Comparison of ENCODE assay signal across 26 cellular contexts in genomic region chr16:9422769-9423513, GRCh38.
"Had no signal": no experiment of that assay in that cellular context is flagged by ENCODE, and none has a peak within 500 bp of the region (broad histone marks: within the 10 kb centered on the region; RNA-seq: fewer than 3 reads in every experiment).

No MANE protein-coding gene starts in this region.

- H3K36me3 ChIP-seq: cardiac muscle cell, sigmoid colon, stomach, thyroid gland, upper lobe of left lung, vagina had no signal

- H3K4me3 Mint-ChIP-seq: activated naive CD8-positive, alpha-beta T cell; brain; natural killer cell treated with Interleukin-12 subunit alpha and Interleukin-12 subunit beta and Interleukin-15 and Interleukin-18, amount 100 ng/mL, for 72 hours; stimulated activated naive B cell treated with anti-CD40 and anti-IgM and Interleukin-4, amounts not matched to agents 10 μg/mL and 1 μg/mL and 100 μg/mL, for 72 hours had no signal

- H3K27me3 Mint-ChIP-seq: activated naive CD8-positive, alpha-beta T cell had no signal

- FAIRE-seq: frontal cortex, kidney had no signal

- H3K27ac ChIP-seq: cardiac muscle cell, coronary artery, dorsolateral prefrontal cortex, hepatocyte, sigmoid colon, stomach, thyroid gland, upper lobe of left lung, vagina, VCaP had no signal

- H3K36me3 Mint-ChIP-seq: activated naive CD8-positive, alpha-beta T cell; brain; natural killer cell treated with Interleukin-12 subunit alpha and Interleukin-12 subunit beta and Interleukin-15 and Interleukin-18, amount 100 ng/mL, for 72 hours; stimulated activated naive B cell treated with anti-CD40 and anti-IgM and Interleukin-4, amounts not matched to agents 10 μg/mL and 1 μg/mL and 100 μg/mL, for 72 hours had no signal

- DNase-seq: activated CD4-positive, alpha-beta T cell treated with anti-CD3 and anti-CD28 coated beads for 4 hours; activated CD4-positive, alpha-beta T cell treated with anti-CD3 and anti-CD28 coated beads, Interleukin-2, amount 50 U/mL, for 4 hours; activated effector memory CD4-positive, alpha-beta T cell treated with Interleukin-2 at 50 U/mL for 16 hours; activated naive CD4-positive, alpha-beta T cell treated with Interleukin-2 at 50 U/mL for 16 hours; aorta; dorsolateral prefrontal cortex; effector memory CD4-positive, alpha-beta T cell; kidney; sigmoid colon; stimulated activated CD4-positive, alpha-beta T cell treated with anti-CD3 and anti-CD28 coated beads, Interleukin-15, amount 100 ng/mL, for 24 hours; stimulated activated CD4-positive, alpha-beta T cell treated with anti-CD3 and anti-CD28 coated beads, Interleukin-2, amount 100 ng/mL, for 24 hours; stimulated activated naive B cell treated with anti-CD40 and anti-IgM and Interleukin-4, amounts not matched to agents 10 μg/mL and 1 μg/mL and 100 μg/mL, for 72 hours; stomach; thyroid gland; upper lobe of left lung had no signal

- H3K27ac Mint-ChIP-seq: activated naive CD8-positive, alpha-beta T cell; brain; natural killer cell treated with Interleukin-12 subunit alpha and Interleukin-12 subunit beta and Interleukin-15 and Interleukin-18, amount 100 ng/mL, for 72 hours; stimulated activated naive B cell treated with anti-CD40 and anti-IgM and Interleukin-4, amounts not matched to agents 10 μg/mL and 1 μg/mL and 100 μg/mL, for 72 hours had no signal

- H3K9me3 ChIP-seq: mucosa of descending colon, sigmoid colon, stomach, thyroid gland, upper lobe of left lung, vagina had no signal

- H3K4me1 ChIP-seq: sigmoid colon, thyroid gland, upper lobe of left lung, vagina had no signal

- H3K27me3 ChIP-seq: cardiac muscle cell, dorsolateral prefrontal cortex, sigmoid colon, stomach, thyroid gland, upper lobe of left lung, vagina had no signal

- H3K4me1 Mint-ChIP-seq: stimulated activated naive B cell treated with anti-CD40 and anti-IgM and Interleukin-4, amounts not matched to agents 10 μg/mL and 1 μg/mL and 100 μg/mL, for 72 hours had no signal

- ATAC-seq: mucosa of descending colon; natural killer cell treated with Interleukin-12 subunit alpha and Interleukin-12 subunit beta and Interleukin-15 and Interleukin-18, amount 100 ng/mL, for 72 hours; stimulated activated naive B cell treated with anti-CD40 and anti-IgM and Interleukin-4, amounts not matched to agents 10 μg/mL and 1 μg/mL and 100 μg/mL, for 72 hours had no signal

- H3K4me3 ChIP-seq: cardiac muscle cell, coronary artery, dorsolateral prefrontal cortex, hepatocyte, mucosa of descending colon, sigmoid colon, smooth muscle cell, stomach, thyroid gland, upper lobe of left lung, vagina had no signal
